Comparison of ENCODE assay signal across 13 cellular contexts in the genomic region with DNA sequence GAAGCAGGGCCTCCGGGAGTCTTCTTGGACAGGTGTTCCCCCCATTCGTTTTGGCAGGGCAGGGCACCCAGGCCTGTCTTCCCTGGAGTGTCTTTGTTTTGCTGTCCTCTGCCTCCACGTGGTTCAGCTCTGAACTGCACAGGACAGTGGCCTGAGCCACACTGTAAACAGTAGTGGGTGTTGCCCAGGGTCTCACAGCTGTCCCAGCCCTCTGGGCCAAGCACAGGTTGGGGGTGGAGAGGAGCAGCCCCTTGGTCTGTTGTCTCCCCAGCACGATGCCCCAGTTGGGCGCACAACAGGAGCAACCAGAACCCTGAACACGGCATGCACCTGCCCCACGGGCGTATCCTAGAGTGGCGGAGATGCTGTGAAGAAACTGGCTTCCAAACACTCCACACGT. TPM values are rescaled to one million over a fixed set of nuclear protein-coding genes. Genes with fewer than 3 reads are reported as not detected.
DNase-seq lines count a peak whose midpoint lies in the region; ATAC-seq and TF ChIP-seq lines count a peak whose summit lies in the region.
"Had no signal": no experiment of that assay in that cellular context is flagged by ENCODE, and none has a peak within 500 bp of the region (broad histone marks: within the 10 kb centered on the region; RNA-seq: fewer than 3 reads in every experiment).

No MANE protein-coding gene starts in this region.

- no peak overlapping the region for H2AFZ ChIP-seq in fibroblast of lung (ENCODE audit: low read length)

- no peaks in the 10 kb centered on the region for H3K27me3 Mint-ChIP-seq in CD8-positive, alpha-beta T cell (ENCODE audit: low read depth)
- H3K27me3 Mint-ChIP-seq: naive B cell had no signal

- TF ChIP-seq CTCF in RWPE2 (IDR thresholded peaks at IDR 0.05; ENCODE audit: poor library complexity, severe bottlenecking) = no peak
- peak; percentile 7 to 22 for TF ChIP-seq CTCF in fibroblast of lung (conservative IDR thresholded peaks at IDR 0.05 in 1 of 2, IDR thresholded peaks at IDR 0.05 in 1 of 2; ENCODE audit: low read depth in 1 of 2, low read length in 2 of 2)
- TF ChIP-seq CTCF in testis (IDR thresholded peaks at IDR 0.05) = peak in 2 of 3 experiments; percentile 46 to 56
- no peak for TF ChIP-seq CTCF in CD8-positive, alpha-beta T cell (IDR thresholded peaks at IDR 0.05)
- TF ChIP-seq CTCF in RWPE1 (conservative IDR thresholded peaks at IDR 0.05; ENCODE audit: low read depth) = no peak

- H3K4me3 Mint-ChIP-seq in CD8-positive, alpha-beta T cell = no peak overlapping the region
- H3K4me3 Mint-ChIP-seq: naive B cell had no signal

- intact Hi-C loops in testis (cut with DNase I; ENCODE audit: low total_unique reads) = no loop called here
- intact Hi-C loops in CD8-positive, alpha-beta T cell (cut with DNase I, micrococcal nuclease) = loop anchor here (2.0 to 10.0 kb wide), 4 partner anchors 18 to 1190 kb away; no protein-coding TSS in a partner anchor

- H3K27ac Mint-ChIP-seq in CD8-positive, alpha-beta T cell = no peak overlapping the region

- DNase-seq in activated CD8-positive, alpha-beta memory T cell treated with anti-CD3 and anti-CD28 coated beads, Interleukin-2, amount 50 U/mL, for 48 hours = peak; percentile 54
- no peak for DNase-seq in activated CD8-positive, alpha-beta memory T cell treated with anti-CD3 and anti-CD28 coated beads for 24 hours
- DNase-seq in RWPE2 (ENCODE audit: low spot score) (no peak), fibroblast of lung (ENCODE audit: low read depth in 2 of 2) (no peak), testis (peak; percentile 60), RWPE1 (ENCODE audit: low spot score) (no peak)
- DNase-seq in CD8-positive, alpha-beta T cell = no peak
- DNase-seq: cerebellar nuclear complex, hippocampal formation, naive B cell, Right ventricle myocardium superior had no signal

- CTCF ChIA-PET in CD8-positive, alpha-beta T cell (lab: Charles Lee) = interaction anchor here (0.6 to 10.0 kb wide), 28 partner anchors 10 to 207 kb away, joined by 3 to 191 read pairs (median 4); no protein-coding TSS in a partner anchor
- CTCF ChIA-PET in RWPE1 (lab: Yijun Ruan, JAX) = interaction anchor here (0.6 to 1.1 kb wide), 8 partner anchors 32 to 397 kb away, joined by 3 to 7 read pairs (median 3); no protein-coding TSS in a partner anchor

- H3K9me3 Mint-ChIP-seq in CD8-positive, alpha-beta T cell = no peaks in the 10 kb centered on the region
- H3K9me3 Mint-ChIP-seq: naive B cell had no signal

- no peak overlapping the region for H3K9ac ChIP-seq in fibroblast of lung (ENCODE audit: insufficient read depth, low read length)

- no peaks in the 10 kb centered on the region for H3K9me3 ChIP-seq in RWPE2 (ENCODE audit: severe bottlenecking)
- H3K9me3 ChIP-seq in fibroblast of lung (ENCODE audit: control insufficient read depth, insufficient read depth, low read depth, low read length) = no peaks in the 10 kb centered on the region
- H3K9me3 ChIP-seq in testis = no peaks in the 10 kb centered on the region
- no peaks in the 10 kb centered on the region for H3K9me3 ChIP-seq in CD8-positive, alpha-beta T cell (ENCODE audit: low read length)

- 75 to 77% methylated on average over 10 of the region's 10 CpGs for WGBS in testis, 2 donors

- H3K79me2 ChIP-seq in fibroblast of lung (ENCODE audit: control insufficient read depth, insufficient read depth, low read length) = no peaks in the 10 kb centered on the region

- POLR2A ChIA-PET in CD8-positive, alpha-beta T cell (lab: Charles Lee) = interaction anchor here (0.7 to 0.9 kb wide), 2 partner anchors 18 to 207 kb away, joined by 4 read pairs; no protein-coding TSS in a partner anchor
- POLR2A ChIA-PET in RWPE1 (lab: Yijun Ruan, JAX; ENCODE audit: low non-redundant PET) = no interaction called here

- H3K4me1 ChIP-seq in RWPE2 (ENCODE audit: insufficient read depth, poor library complexity, severe bottlenecking) = no peaks in the 10 kb centered on the region
- H3K4me1 ChIP-seq in fibroblast of lung (ENCODE audit: control insufficient read depth, extremely low read depth, insufficient read depth, low read length) = no peaks in the 10 kb centered on the region
- H3K4me1 ChIP-seq in testis = peaks cover 17% of the 10 kb centered on the region
- peaks cover 23% of the 10 kb centered on the region for H3K4me1 ChIP-seq in CD8-positive, alpha-beta T cell (ENCODE audit: insufficient read depth, low read length)

- no peak overlapping the region for H3K4me2 ChIP-seq in fibroblast of lung (ENCODE audit: extremely low read depth, insufficient read depth, low read length)

- ATAC-seq in RWPE2 (ENCODE audit: low read depth) (peak; percentile 22; the same call in 1 of the 3 replicates), GM18909 (IDR thresholded peaks at IDR 0.05; ENCODE audit: poor library complexity, unreplicated experiment) (no peak)
- no peak for ATAC-seq in CD8-positive, alpha-beta T cell

- no peaks in the 10 kb centered on the region for H4K20me1 ChIP-seq in fibroblast of lung (ENCODE audit: control insufficient read depth, extremely low read depth, insufficient read depth, low read length)

- TF ChIP-seq POLR2A in testis (IDR thresholded peaks at IDR 0.05) = no peak

- H3K4me3 ChIP-seq in RWPE2 (ENCODE audit: severe bottlenecking) = no peak overlapping the region
- no peak overlapping the region for H3K4me3 ChIP-seq in fibroblast of lung (replicated peaks in 1 of 4; ENCODE audit: control extremely low read depth in 1 of 4, insufficient read depth in 1 of 4, low read depth in 3 of 4, low read length in 4 of 4)
- H3K4me3 ChIP-seq in testis = no peak overlapping the region
- no peak overlapping the region for H3K4me3 ChIP-seq in CD8-positive, alpha-beta T cell (ENCODE audit: low read depth, low read length)

- peaks cover 22% of the 10 kb centered on the region for H3K4me1 Mint-ChIP-seq in CD8-positive, alpha-beta T cell (ENCODE audit: low read depth)

- H3K36me3 Mint-ChIP-seq in CD8-positive, alpha-beta T cell = peaks cover 39% of the 10 kb centered on the region

- H3K27ac ChIP-seq in RWPE2 (ENCODE audit: poor library complexity, severe bottlenecking) = no peak overlapping the region
- H3K27ac ChIP-seq in fibroblast of lung (ENCODE audit: insufficient read depth, low read length) = no peak overlapping the region
- no peak overlapping the region for H3K27ac ChIP-seq in testis
- H3K27ac ChIP-seq in CD8-positive, alpha-beta T cell (ENCODE audit: low read depth, low read length) = no peak overlapping the region
- H3K27ac ChIP-seq in RWPE1 = no peak overlapping the region
- H3K27ac ChIP-seq: C4-2B had no signal

- H3K36me3 ChIP-seq in RWPE2 (ENCODE audit: low read depth) (peaks cover 15% of the 10 kb centered on the region), fibroblast of lung (ENCODE audit: control insufficient read depth, insufficient read depth, low read length) (peaks cover 6% of the 10 kb centered on the region), testis (ENCODE audit: low read depth, missing control alignments) (no peaks in the 10 kb centered on the region)
- peaks cover 10% of the 10 kb centered on the region for H3K36me3 ChIP-seq in CD8-positive, alpha-beta T cell (ENCODE audit: insufficient read depth, low read length)

- H3K27me3 ChIP-seq in RWPE2 (ENCODE audit: insufficient read depth, poor library complexity, severe bottlenecking) (no peaks in the 10 kb centered on the region), fibroblast of lung (ENCODE audit: control insufficient read depth, insufficient read depth, low read length) (no peaks in the 10 kb centered on the region), testis (no peaks in the 10 kb centered on the region)
- no peaks in the 10 kb centered on the region for H3K27me3 ChIP-seq in CD8-positive, alpha-beta T cell (ENCODE audit: insufficient read depth, low read length)

RNA-seq across cellular contexts. Expression of a gene that starts 14.4 kb away (rescaled TPM):
- total RNA-seq in fibroblast of lung = 8.3 and 12.8 TPM in 2 replicates
- polyA plus RNA-seq in fibroblast of lung = 35.7 and 40.4 TPM in 2 replicates
- polyA plus RNA-seq in fibroblast of lung (2012) = 30.3 and 36.6 TPM in 2 replicates
- polyA minus RNA-seq in fibroblast of lung (ENCODE audit: low replicate concordance) = 12.1 and 15.9 TPM in 2 replicates
- 10 to 100 TPM; 65.4 to 73.5 TPM for total RNA-seq in testis
- 65.2 TPM for polyA plus RNA-seq in testis (ENCODE audit: insufficient read depth, low read depth, low replicate concordance)
- 1 to 10 TPM; 5.4 to 6.2 TPM for total RNA-seq in CD8-positive, alpha-beta T cell

RNA-seq across cellular contexts. Expression of a gene that starts 52.2 kb away (rescaled TPM):
- 42.6 and 44.8 TPM in 2 replicates for total RNA-seq in fibroblast of lung
- polyA plus RNA-seq in fibroblast of lung = 27.0 and 32.4 TPM in 2 replicates
- polyA plus RNA-seq in fibroblast of lung (2012) = 27.0 and 31.9 TPM in 2 replicates
- 34.4 and 41.6 TPM in 2 replicates for polyA minus RNA-seq in fibroblast of lung (ENCODE audit: low replicate concordance)
- 100 to 1,000 TPM; 231 to 234 TPM for total RNA-seq in testis
- polyA plus RNA-seq in testis (ENCODE audit: insufficient read depth, low read depth, low replicate concordance) = 123 TPM
- 10 to 100 TPM; 74.8 to 79.5 TPM for total RNA-seq in CD8-positive, alpha-beta T cell

Comparison
In these comparisons a context has a peak if more than half of its experiments do, and no peak if none do; other contexts are left out.
1. DNase-seq: peak in activated CD8-positive, alpha-beta memory T cell treated with anti-CD3 and anti-CD28 coated beads, Interleukin-2, amount 50 U/mL, for 48 hours (single experiment) and testis (single experiment); none in activated CD8-positive, alpha-beta memory T cell treated with anti-CD3 and anti-CD28 coated beads for 24 hours (single experiment), RWPE2 (single experiment), fibroblast of lung (0 of 2), CD8-positive, alpha-beta T cell (0 of 7) and RWPE1 (single experiment).
2. CTCF ChIP-seq: peak in fibroblast of lung (2 of 2) and testis (2 of 3); none in RWPE2 (single experiment), CD8-positive, alpha-beta T cell (single experiment) and RWPE1 (single experiment).